Comparison of ENCODE assay signal across 30 cellular contexts in the genomic region with DNA sequence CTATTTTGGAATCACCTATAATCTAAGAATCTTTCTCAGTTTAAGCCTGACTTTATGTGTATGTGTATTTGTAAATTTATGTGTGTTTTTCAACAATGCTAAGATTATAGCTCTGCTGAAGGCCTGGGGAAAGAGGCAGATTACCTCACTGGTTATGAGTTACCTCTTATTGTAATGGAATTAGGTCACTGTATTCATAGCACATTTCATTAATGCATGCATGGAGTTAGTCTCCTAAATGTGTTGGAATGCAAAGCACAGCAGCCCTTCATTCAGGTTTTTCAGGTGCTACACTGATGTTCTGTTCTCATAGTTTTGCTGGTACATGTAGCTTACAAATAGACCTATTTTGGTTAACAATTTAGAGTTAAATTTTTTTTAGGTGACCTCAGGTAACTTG. TPM values are rescaled to one million over a fixed set of nuclear protein-coding genes. Genes with fewer than 3 reads are reported as not detected.
DNase-seq lines count a peak whose midpoint lies in the region; ATAC-seq, FAIRE-seq and TF ChIP-seq lines count a peak whose summit lies in the region.
"Had no signal": no experiment of that assay in that cellular context is flagged by ENCODE, and none has a peak within 500 bp of the region (broad histone marks: within the 10 kb centered on the region; RNA-seq: fewer than 3 reads in every experiment).

No MANE protein-coding gene starts in this region.

- H3K36me3 Mint-ChIP-seq in activated naive CD8-positive, alpha-beta T cell = peaks cover 2% of the 10 kb centered on the region
- H3K36me3 Mint-ChIP-seq in activated naive CD8-positive, alpha-beta T cell treated with anti-CD3 and anti-CD28 coated beads for 36 hours = peaks cover 2% of the 10 kb centered on the region
- H3K36me3 Mint-ChIP-seq in WTC11 (no peaks in the 10 kb centered on the region), glutamatergic neuron (ENCODE audit: unreplicated experiment) (no peaks in the 10 kb centered on the region)
- H3K36me3 Mint-ChIP-seq: brain; CD4-positive, alpha-beta memory T cell; stimulated activated memory B cell treated with anti-CD40 and anti-IgM and Interleukin-4, amounts not matched to agents 10 μg/mL and 1 μg/mL and 100 μg/mL, for 72 hours had no signal

- peak overlapping the region; percentile 87 for H3K27ac Mint-ChIP-seq in activated naive CD8-positive, alpha-beta T cell
- no peak overlapping the region for H3K27ac Mint-ChIP-seq in activated naive CD8-positive, alpha-beta T cell treated with anti-CD3 and anti-CD28 coated beads for 36 hours
- H3K27ac Mint-ChIP-seq in WTC11 (peak overlapping the region; percentile 39; the same call in 1 of the 2 replicates), glutamatergic neuron (ENCODE audit: unreplicated experiment) (no peak overlapping the region)
- H3K27ac Mint-ChIP-seq: brain; CD4-positive, alpha-beta memory T cell; stimulated activated memory B cell treated with anti-CD40 and anti-IgM and Interleukin-4, amounts not matched to agents 10 μg/mL and 1 μg/mL and 100 μg/mL, for 72 hours had no signal

- peaks cover 43% of the 10 kb centered on the region for H3K4me1 Mint-ChIP-seq in activated naive CD8-positive, alpha-beta T cell (ENCODE audit: low read depth)
- H3K4me1 Mint-ChIP-seq in activated naive CD8-positive, alpha-beta T cell treated with anti-CD3 and anti-CD28 coated beads for 36 hours = peaks cover 43% of the 10 kb centered on the region
- H3K4me1 Mint-ChIP-seq in WTC11 (peaks cover 49% of the 10 kb centered on the region), glutamatergic neuron (ENCODE audit: low read depth, unreplicated experiment) (no peaks in the 10 kb centered on the region)
- H3K4me1 Mint-ChIP-seq: brain; stimulated activated memory B cell treated with anti-CD40 and anti-IgM and Interleukin-4, amounts not matched to agents 10 μg/mL and 1 μg/mL and 100 μg/mL, for 72 hours had no signal

- POLR2A ChIA-PET in WTC11 (lab: Charles Lee) = no interaction called here

- no peak for TF ChIP-seq POLR2A in GM12891 (IDR thresholded peaks at IDR 0.05; ENCODE audit: low read depth, low read length)

- ATAC-seq in WTC11 = no peak
- peak; percentile 71 for ATAC-seq in esophagus mucosa
- ATAC-seq: Panc1; right cardiac atrium; stimulated activated memory B cell treated with anti-CD40 and anti-IgM and Interleukin-4, amounts not matched to agents 10 μg/mL and 1 μg/mL and 100 μg/mL, for 72 hours had no signal

- H3K4me3 Mint-ChIP-seq in activated naive CD8-positive, alpha-beta T cell = no peak overlapping the region
- no peak overlapping the region for H3K4me3 Mint-ChIP-seq in activated naive CD8-positive, alpha-beta T cell treated with anti-CD3 and anti-CD28 coated beads for 36 hours
- H3K4me3 Mint-ChIP-seq in WTC11 (no peak overlapping the region), glutamatergic neuron (ENCODE audit: unreplicated experiment) (no peak overlapping the region)
- H3K4me3 Mint-ChIP-seq: brain; CD4-positive, alpha-beta memory T cell; stimulated activated memory B cell treated with anti-CD40 and anti-IgM and Interleukin-4, amounts not matched to agents 10 μg/mL and 1 μg/mL and 100 μg/mL, for 72 hours had no signal

- H3K27me3 Mint-ChIP-seq in activated naive CD8-positive, alpha-beta T cell = peaks cover 9% of the 10 kb centered on the region
- H3K27me3 Mint-ChIP-seq in activated naive CD8-positive, alpha-beta T cell treated with anti-CD3 and anti-CD28 coated beads for 36 hours = peaks cover 12% of the 10 kb centered on the region
- H3K27me3 Mint-ChIP-seq in WTC11 (ENCODE audit: low read depth) (no peaks in the 10 kb centered on the region), glutamatergic neuron (ENCODE audit: unreplicated experiment) (peaks cover 4% of the 10 kb centered on the region)

- no peak for FAIRE-seq in GM12891 (lab: Jason Lieb, UNC)
- FAIRE-seq: GM12892 had no signal

- CTCF ChIA-PET in WTC11 (lab: Charles Lee) = interaction anchor here (2.0 kb wide), 1 partner anchor 21 kb away, joined by 7 read pairs; no protein-coding TSS in a partner anchor

- H3K9me3 Mint-ChIP-seq in activated naive CD8-positive, alpha-beta T cell (ENCODE audit: low read depth) = no peaks in the 10 kb centered on the region
- H3K9me3 Mint-ChIP-seq in activated naive CD8-positive, alpha-beta T cell treated with anti-CD3 and anti-CD28 coated beads for 36 hours = no peaks in the 10 kb centered on the region
- H3K9me3 Mint-ChIP-seq in WTC11 = no peaks in the 10 kb centered on the region
- H3K9me3 Mint-ChIP-seq in glutamatergic neuron (ENCODE audit: unreplicated experiment) = no peaks in the 10 kb centered on the region
- H3K9me3 Mint-ChIP-seq: stimulated activated memory B cell treated with anti-CD40 and anti-IgM and Interleukin-4, amounts not matched to agents 10 μg/mL and 1 μg/mL and 100 μg/mL, for 72 hours had no signal

- DNase-seq in activated naive CD8-positive, alpha-beta T cell treated with anti-CD3 and anti-CD28 coated beads for 36 hours = no peak
- DNase-seq in WTC11 (ENCODE audit: low spot score) = no peak
- DNase-seq in HCEC 1CT = no peak
- no peak for DNase-seq in NCI-H526 treated with DMSO at 0.1 percent for 48 hours (lab: John Stamatoyannopoulos, UW)
- no peak for DNase-seq in GM12891 (ENCODE audit: insufficient read length, low spot score)
- DNase-seq in glutamatergic neuron = no peak
- DNase-seq: activated gamma-delta T cell treated with Interleukin-2 at 50 U/mL for 16 hours; CD4-positive, alpha-beta memory T cell; DMS 273 treated with DMSO at 0.1 percent for 48 hours; foreskin fibroblast; GOT3; mesenchymal stem cell; NCI-H1105; NCI-H187 treated with DMSO at 0.1 percent for 48 hours; NCI-H526; right cardiac atrium; SIG-M5; stimulated activated CD4-positive, alpha-beta T cell treated with anti-CD3 and anti-CD28 coated beads, Interleukin-12 subunit alpha, Interleukin-12 subunit beta, amount 100 ng/mL, for 4 hours; stimulated activated CD4-positive, alpha-beta T cell treated with anti-CD3 and anti-CD28 coated beads, Interleukin-4, amount 100 ng/mL, for 24 hours; SW 1271; T1000 had no signal

- TF ChIP-seq CTCF in WTC11 (IDR thresholded peaks at IDR 0.05) (no peak), glutamatergic neuron (IDR thresholded peaks at IDR 0.05; ENCODE audit: partially characterized antibody, unreplicated experiment) (no peak)

TF ChIP-seq in WTC11, 78 proteins besides CTCF, POLR2A, EP300 and RAD21 (continues in another document):
- no peak for TF ChIP-seq ZNF263 (CRISPR knock-in tag; IDR thresholded peaks at IDR 0.05; ENCODE audit: low read depth)
- no peak for TF ChIP-seq CBFB (CRISPR knock-in tag; IDR thresholded peaks at IDR 0.05; ENCODE audit: low read depth)
- TF ChIP-seq, protein P1, sequence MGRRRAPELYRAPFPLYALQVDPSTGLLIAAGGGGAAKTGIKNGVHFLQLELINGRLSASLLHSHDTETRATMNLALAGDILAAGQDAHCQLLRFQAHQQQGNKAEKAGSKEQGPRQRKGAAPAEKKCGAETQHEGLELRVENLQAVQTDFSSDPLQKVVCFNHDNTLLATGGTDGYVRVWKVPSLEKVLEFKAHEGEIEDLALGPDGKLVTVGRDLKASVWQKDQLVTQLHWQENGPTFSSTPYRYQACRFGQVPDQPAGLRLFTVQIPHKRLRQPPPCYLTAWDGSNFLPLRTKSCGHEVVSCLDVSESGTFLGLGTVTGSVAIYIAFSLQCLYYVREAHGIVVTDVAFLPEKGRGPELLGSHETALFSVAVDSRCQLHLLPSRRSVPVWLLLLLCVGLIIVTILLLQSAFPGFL (CRISPR knock-in tag; IDR thresholded peaks at IDR 0.05; ENCODE audit: borderline replicate concordance) = no peak
- no peak for TF ChIP-seq ZNF416 (CRISPR knock-in tag; IDR thresholded peaks at IDR 0.05)
- no peak for TF ChIP-seq GTF2I (CRISPR knock-in tag; conservative IDR thresholded peaks at IDR 0.05)

TF ChIP-seq in GM12891, 5 proteins besides CTCF, POLR2A, EP300 and RAD21:
- no peak for TF ChIP-seq TAF1 (IDR thresholded peaks at IDR 0.05; ENCODE audit: low read depth, low read length)
- TF ChIP-seq SPI1 (IDR thresholded peaks at IDR 0.05; ENCODE audit: low read depth, low read length) = no peak
- TF ChIP-seq PAX5 (IDR thresholded peaks at IDR 0.05; ENCODE audit: insufficient read depth, low read length, severe bottlenecking) = no peak
- no peak for TF ChIP-seq POU2F2 (IDR thresholded peaks at IDR 0.05; ENCODE audit: low read depth, low read length)
- no peak for TF ChIP-seq POLR2AphosphoS5 (IDR thresholded peaks at IDR 0.05; ENCODE audit: low read depth, low read length)
TF ChIP-seq in GM12891: peak in this region for 0.

RNA-seq across cellular contexts. Expression of a gene that starts 9.5 kb away (rescaled TPM):
- not detected for total RNA-seq in activated naive CD8-positive, alpha-beta T cell treated with anti-CD3 and anti-CD28 coated beads for 36 hours
- total RNA-seq in WTC11 (2021) (0.16 TPM in 1 of 3 replicates, not detected in the others), esophagus mucosa (36.8 TPM), glutamatergic neuron (ENCODE audit: unreplicated experiment) (not detected)
- 0.10 TPM for polyA plus RNA-seq in GM12891 (2012; ENCODE audit: low read depth, missing spikeins)
- total RNA-seq: A673; CD4-positive, alpha-beta memory T cell; right cardiac atrium; temporal lobe had no signal
- polyA plus RNA-seq: CD4-positive, alpha-beta memory T cell; right cardiac atrium had no signal

RNA-seq across cellular contexts. Expression of a gene that starts 22.2 kb away (rescaled TPM):
- not detected for total RNA-seq in activated naive CD8-positive, alpha-beta T cell treated with anti-CD3 and anti-CD28 coated beads for 36 hours
- total RNA-seq in WTC11 (2021) = not detected in 3 replicates
- total RNA-seq in esophagus mucosa = 0.28 TPM
- not detected for polyA plus RNA-seq in GM12891 (2012; ENCODE audit: low read depth, missing spikeins)
- not detected for total RNA-seq in glutamatergic neuron (ENCODE audit: unreplicated experiment)
- total RNA-seq: A673; CD4-positive, alpha-beta memory T cell; epithelial cell of proximal tubule had no signal
- polyA plus RNA-seq: CD4-positive, alpha-beta memory T cell had no signal

RNA-seq across cellular contexts. Expression of a gene that starts 28.8 kb away (rescaled TPM):
- total RNA-seq in activated naive CD8-positive, alpha-beta T cell treated with anti-CD3 and anti-CD28 coated beads for 36 hours = 1 to 10 TPM; 1.5 to 2.5 TPM
- total RNA-seq in WTC11 (2021) (0.07 TPM in 1 of 3 replicates, not detected in the others), esophagus mucosa (0.88 TPM), glutamatergic neuron (ENCODE audit: unreplicated experiment) (not detected)
- 0.06 TPM for polyA plus RNA-seq in GM12891 (2012; ENCODE audit: low read depth, missing spikeins)
- total RNA-seq: A673, epithelial cell of proximal tubule had no signal

Comparison
In these comparisons a context has a peak if more than half of its experiments do, and no peak if none do; other contexts are left out.
1. H3K27ac Mint-ChIP-seq: peak in activated naive CD8-positive, alpha-beta T cell (single experiment) and WTC11 (single experiment); none in activated naive CD8-positive, alpha-beta T cell treated with anti-CD3 and anti-CD28 coated beads for 36 hours (single experiment) and glutamatergic neuron (single experiment).
2. RNA of a gene that starts 9.5 kb away (total RNA-seq): 36.8 TPM in esophagus mucosa (single experiment); 0.16 TPM in WTC11, not detected in activated naive CD8-positive, alpha-beta T cell treated with anti-CD3 and anti-CD28 coated beads for 36 hours and not detected in glutamatergic neuron (single experiment); every median in the first group is over 10 times any median in the second.